In genomic region chr19:8020681-8021080, GRCh38 we compare ENCODE assay signal across 34 cellular contexts. TPM values are rescaled to one million over a fixed set of nuclear protein-coding genes. Genes with fewer than 3 reads are reported as not detected.
"Had no signal": no experiment of that assay in that cellular context is flagged by ENCODE, and none has a peak within 500 bp of the region (broad histone marks: within the 10 kb centered on the region; RNA-seq: fewer than 3 reads in every experiment).

No MANE protein-coding gene starts in this region.

- FAIRE-seq: kidney had no signal

- H3K9me3 Mint-ChIP-seq: memory B cell; naive B cell; natural killer cell treated with Interleukin-12 subunit alpha and Interleukin-12 subunit beta and Interleukin-15 and Interleukin-18, amount 100 ng/mL, for 72 hours; type B pancreatic cell had no signal

- H3K36me3 ChIP-seq: esophagus muscularis mucosa, gastroesophageal sphincter, heart left ventricle, right atrium auricular region, stomach, thyroid gland had no signal

- H3K36me3 Mint-ChIP-seq: memory B cell; naive B cell; natural killer cell treated with Interleukin-12 subunit alpha and Interleukin-12 subunit beta and Interleukin-15 and Interleukin-18, amount 100 ng/mL, for 72 hours had no signal

- H3K27ac Mint-ChIP-seq: memory B cell; natural killer cell treated with Interleukin-12 subunit alpha and Interleukin-12 subunit beta and Interleukin-15 and Interleukin-18, amount 100 ng/mL, for 72 hours; progenitor cell of endocrine pancreas; type B pancreatic cell had no signal

- H3K27me3 ChIP-seq: esophagus muscularis mucosa, foreskin keratinocyte, gastroesophageal sphincter, heart left ventricle, hepatocyte, right atrium auricular region, stomach, thyroid gland had no signal

- ATAC-seq: foreskin keratinocyte; gastroesophageal sphincter; heart left ventricle; natural killer cell treated with Interleukin-12 subunit alpha and Interleukin-12 subunit beta and Interleukin-15 and Interleukin-18, amount 100 ng/mL, for 72 hours; sciatic nerve had no signal

- H3K9me3 ChIP-seq: esophagus muscularis mucosa, gastroesophageal sphincter, heart left ventricle, right atrium auricular region, stomach, thyroid gland had no signal

- H3K4me3 ChIP-seq: coronary artery, esophagus muscularis mucosa, gastroesophageal sphincter, heart left ventricle, hepatocyte, lung, right atrium auricular region, smooth muscle cell, stomach, thyroid gland had no signal

- H3K27me3 Mint-ChIP-seq: memory B cell; naive B cell; natural killer cell treated with Interleukin-12 subunit alpha and Interleukin-12 subunit beta and Interleukin-15 and Interleukin-18, amount 100 ng/mL, for 72 hours; progenitor cell of endocrine pancreas; type B pancreatic cell had no signal

- H3K27ac ChIP-seq: coronary artery, esophagus muscularis mucosa, foreskin keratinocyte, gastroesophageal sphincter, heart left ventricle, hepatocyte, parathyroid adenoma, right atrium auricular region, stomach, thyroid gland had no signal

- DNase-seq: dermis blood vessel endothelial cell; effector memory CD4-positive, alpha-beta T cell; foreskin keratinocyte; heart left ventricle; kidney; naive B cell; occipital lobe; stimulated activated CD4-positive, alpha-beta T cell treated with anti-CD3 and anti-CD28 coated beads, Interleukin-12 subunit alpha, Interleukin-12 subunit beta, amount 100 ng/mL, for 4 hours; stimulated activated CD4-positive, alpha-beta T cell treated with anti-CD3 and anti-CD28 coated beads, Interleukin-1b, Interleukin-23, amount 100 ng/mL, for 48 hours; stimulated activated CD4-positive, alpha-beta T cell treated with anti-CD3 and anti-CD28 coated beads, Interleukin-4, amount 100 ng/mL, for 1 hour; stimulated activated CD8-positive, alpha-beta memory T cell treated with anti-CD3 and anti-CD28 coated beads, Interleukin-4, amount 100 ng/mL, for 48 hours; stimulated activated naive CD4-positive, alpha-beta T cell treated with Interleukin-2 at 50 U/mL for 16 hours; stomach; thyroid gland had no signal

- H3K4me2 ChIP-seq: hepatocyte, smooth muscle cell had no signal

- H3K4me1 ChIP-seq: esophagus muscularis mucosa, foreskin keratinocyte, gastroesophageal sphincter, heart left ventricle, parathyroid adenoma, right atrium auricular region, stomach, thyroid gland had no signal

- H3K9ac ChIP-seq: parathyroid adenoma had no signal

- H3K4me3 Mint-ChIP-seq: memory B cell; naive B cell; natural killer cell treated with Interleukin-12 subunit alpha and Interleukin-12 subunit beta and Interleukin-15 and Interleukin-18, amount 100 ng/mL, for 72 hours; type B pancreatic cell had no signal

RNA-seq across cellular contexts. Expression of gene CCL25, which starts 31.9 kb away (rescaled TPM):
- total RNA-seq: dermis blood vessel endothelial cell, endothelial cell of umbilical vein, epithelial cell of proximal tubule, esophagus muscularis mucosa, fibroblast of lung, foreskin keratinocyte, gastroesophageal sphincter, heart left ventricle, hepatocyte, kidney, liver, lung, mononuclear cell, progenitor cell of endocrine pancreas, right atrium auricular region, sciatic nerve, smooth muscle cell, subcutaneous adipose tissue, thyroid gland, urinary bladder had no signal
